Comparison of ENCODE assay signal across 23 cellular contexts in genomic region chr12:78795934-78796445, GRCh38.
"Had no signal": no experiment of that assay in that cellular context is flagged by ENCODE, and none has a peak within 500 bp of the region (broad histone marks: within the 10 kb centered on the region; RNA-seq: fewer than 3 reads in every experiment).

No MANE protein-coding gene starts in this region.

- ATAC-seq: gastrocnemius medialis; heart right ventricle; left cardiac atrium; left ventricle myocardium superior; naive thymus-derived CD4-positive, alpha-beta T cell; right lobe of liver; stimulated activated naive B cell treated with anti-CD40 and anti-IgM and Interleukin-4, amounts not matched to agents 10 μg/mL and 1 μg/mL and 100 μg/mL, for 72 hours; stimulated activated naive CD8-positive, alpha-beta T cell treated with anti-CD3 and anti-CD28 coated beads, Interleukin-15, amount 100 ng/mL, for 72 hours had no signal

- H3K27me3 ChIP-seq: gastrocnemius medialis, heart right ventricle, right lobe of liver, transverse colon had no signal

- H3K27me3 Mint-ChIP-seq: naive thymus-derived CD4-positive, alpha-beta T cell; stimulated activated naive B cell treated with anti-CD40 and anti-IgM and Interleukin-4, amounts not matched to agents 10 μg/mL and 1 μg/mL and 100 μg/mL, for 72 hours; stimulated activated naive CD8-positive, alpha-beta T cell treated with anti-CD3 and anti-CD28 coated beads, Interleukin-15, amount 100 ng/mL, for 72 hours had no signal

- H3K9ac ChIP-seq: parathyroid adenoma had no signal

- DNase-seq: cerebellar nuclear complex; dermis blood vessel endothelial cell; gastrocnemius medialis; heart right ventricle; hypothalamus; kidney; left cardiac atrium; left ventricle myocardium superior; mesendoderm; naive thymus-derived CD4-positive, alpha-beta T cell; nephron progenitor cell; right lobe of liver; stimulated activated CD4-positive, alpha-beta T cell treated with anti-CD3 and anti-CD28 coated beads, Interleukin-2, amount 100 ng/mL, for 24 hours; stimulated activated CD4-positive, alpha-beta T cell treated with anti-CD3 and anti-CD28 coated beads, Interleukin-4, amount 100 ng/mL, for 4 hours; stimulated activated naive B cell treated with anti-CD40 and anti-IgM and Interleukin-4, amounts not matched to agents 10 μg/mL and 1 μg/mL and 100 μg/mL, for 72 hours; stimulated activated naive CD8-positive, alpha-beta T cell treated with anti-CD3 and anti-CD28 coated beads, Interleukin-15, amount 100 ng/mL, for 72 hours; transverse colon had no signal

- H3K36me3 ChIP-seq: gastrocnemius medialis, heart right ventricle, prostate gland, right lobe of liver, thoracic aorta, transverse colon had no signal

- H3K36me3 Mint-ChIP-seq: stimulated activated naive B cell treated with anti-CD40 and anti-IgM and Interleukin-4, amounts not matched to agents 10 μg/mL and 1 μg/mL and 100 μg/mL, for 72 hours had no signal

- H2AFZ ChIP-seq: parathyroid adenoma had no signal

- H3K4me3 Mint-ChIP-seq: naive thymus-derived CD4-positive, alpha-beta T cell; nephron progenitor cell; stimulated activated naive B cell treated with anti-CD40 and anti-IgM and Interleukin-4, amounts not matched to agents 10 μg/mL and 1 μg/mL and 100 μg/mL, for 72 hours; stimulated activated naive CD8-positive, alpha-beta T cell treated with anti-CD3 and anti-CD28 coated beads, Interleukin-15, amount 100 ng/mL, for 72 hours had no signal

- H3K9me3 ChIP-seq: gastrocnemius medialis, prostate gland, right lobe of liver, transverse colon had no signal

- FAIRE-seq: colon, endothelial cell of umbilical vein, kidney had no signal

- H3K27ac Mint-ChIP-seq: nephron progenitor cell; stimulated activated naive B cell treated with anti-CD40 and anti-IgM and Interleukin-4, amounts not matched to agents 10 μg/mL and 1 μg/mL and 100 μg/mL, for 72 hours; stimulated activated naive CD8-positive, alpha-beta T cell treated with anti-CD3 and anti-CD28 coated beads, Interleukin-15, amount 100 ng/mL, for 72 hours had no signal

- H3K27ac ChIP-seq: gastrocnemius medialis, heart right ventricle, parathyroid adenoma, prostate gland, right lobe of liver, thoracic aorta, transverse colon had no signal

- H3K4me1 ChIP-seq: gastrocnemius medialis, heart right ventricle, parathyroid adenoma, prostate gland, right lobe of liver, transverse colon had no signal

- H3K4me3 ChIP-seq: gastrocnemius medialis, heart right ventricle, lung, prostate gland, right lobe of liver, thoracic aorta, transverse colon had no signal

- H3K4me1 Mint-ChIP-seq: naive thymus-derived CD4-positive, alpha-beta T cell; nephron progenitor cell; stimulated activated naive B cell treated with anti-CD40 and anti-IgM and Interleukin-4, amounts not matched to agents 10 μg/mL and 1 μg/mL and 100 μg/mL, for 72 hours; stimulated activated naive CD8-positive, alpha-beta T cell treated with anti-CD3 and anti-CD28 coated beads, Interleukin-15, amount 100 ng/mL, for 72 hours had no signal

- H3K79me2 ChIP-seq: parathyroid adenoma had no signal
